ENCODE assay signal across 25 cellular contexts in genomic region chr7:158530800-158531609, GRCh38. TPM values are rescaled to one million over a fixed set of nuclear protein-coding genes. Genes with fewer than 3 reads are reported as not detected.
DNase-seq lines count a peak whose midpoint lies in the region; FAIRE-seq and TF ChIP-seq lines count a peak whose summit lies in the region.
"Had no signal": no experiment of that assay in that cellular context is flagged by ENCODE, and none has a peak within 500 bp of the region (broad histone marks: within the 10 kb centered on the region; RNA-seq: fewer than 3 reads in every experiment).

No MANE protein-coding gene starts in this region.

- H3K4me1 ChIP-seq in HEK293 (ENCODE audit: control insufficient read depth, insufficient read depth, low read length) (no peaks in the 10 kb centered on the region), endothelial cell of umbilical vein (ENCODE audit: control insufficient read depth, extremely low read depth, insufficient read depth, low read length) (no peaks in the 10 kb centered on the region)
- H3K4me1 ChIP-seq: esophagus muscularis mucosa, neural progenitor cell, right atrium auricular region, testis had no signal

- H3K9me3 ChIP-seq in HEK293 (ENCODE audit: control insufficient read depth, insufficient read depth, low read depth, low read length), result no peaks in the 10 kb centered on the region
- H3K9me3 ChIP-seq in endothelial cell of umbilical vein (replicated peaks; ENCODE audit: control insufficient read depth, insufficient read depth, low read length), result peaks cover 5% of the 10 kb centered on the region
- H3K9me3 ChIP-seq: esophagus muscularis mucosa, right atrium auricular region, testis had no signal

- CTCF ChIA-PET in HEK293 (lab: Yijun Ruan, JAX), result no interaction called here
- CTCF ChIA-PET in endothelial cell of umbilical vein (lab: Charles Lee), result no interaction called here

- dilution Hi-C loops in endothelial cell of umbilical vein (cut with MboI; ENCODE audit: extremely low pct_ligation_motif_present, low sequenced_read_pairs), result no loop called here

- DNase-seq in NCI-H510A treated with DMSO at 0.1 percent for 48 hours (lab: John Stamatoyannopoulos, UW) (peak; percentile 22), NCI-H510A (lab: John Stamatoyannopoulos, UW) (no peak), NCI-H345 treated with DMSO at 0.1 percent for 48 hours (lab: John Stamatoyannopoulos, UW; ENCODE audit: unreplicated experiment) (peak; percentile 16), endothelial cell of umbilical vein (ENCODE audit: low read depth, low spot score) (no peak), nucleus accumbens (lab: John Stamatoyannopoulos, UW) (no peak), chondrocyte (ENCODE audit: low spot score) (no peak), GM13976 (ENCODE audit: low spot score) (no peak)
- DNase-seq: activated CD4-positive, alpha-beta memory T cell treated with anti-CD3 and anti-CD28 coated beads for 36 hours; activated CD4-positive, alpha-beta T cell treated with anti-CD3 and anti-CD28 coated beads for 1 hour; activated naive CD4-positive, alpha-beta T cell treated with Interleukin-2 at 50 U/mL for 16 hours; CD4-positive, CD25-positive, alpha-beta regulatory T cell; dermis blood vessel endothelial cell; foreskin fibroblast; islet precursor cell; Karpas-422; NCI-H446; stimulated activated CD4-positive, alpha-beta T cell treated with anti-CD3 and anti-CD28 coated beads, Interleukin-1b, Interleukin-23, amount 100 ng/mL, for 48 hours; stimulated activated naive CD4-positive, alpha-beta T cell treated with Interleukin-2 at 50 U/mL for 16 hours; testis had no signal

- TF ChIP-seq POLR2A in endothelial cell of umbilical vein (IDR thresholded peaks at IDR 0.05; ENCODE audit: low read depth, low read length), result no peak

- peaks cover 4% of the 10 kb centered on the region for H3K9me3 Mint-ChIP-seq in chondrocyte (ENCODE audit: low read depth)

- H3K4me2 ChIP-seq in endothelial cell of umbilical vein (ENCODE audit: insufficient read depth, low read length), result no peak overlapping the region
- H3K4me2 ChIP-seq: neural progenitor cell had no signal

- H3K79me2 ChIP-seq in endothelial cell of umbilical vein (ENCODE audit: control insufficient read depth, insufficient read depth, low read length), result no peaks in the 10 kb centered on the region

- no peaks in the 10 kb centered on the region for H3K27me3 Mint-ChIP-seq in chondrocyte (ENCODE audit: low read depth)
- H3K27me3 Mint-ChIP-seq: CD4-positive, CD25-positive, alpha-beta regulatory T cell had no signal

- POLR2A ChIA-PET in HEK293 (lab: Yijun Ruan, JAX) (no interaction called here), endothelial cell of umbilical vein (lab: Charles Lee) (no interaction called here)

- TF ChIP-seq CTCF in HEK293 (tag by site-specific recombination; IDR thresholded peaks at IDR 0.05), result no peak
- TF ChIP-seq CTCF in endothelial cell of umbilical vein (IDR thresholded peaks at IDR 0.05; ENCODE audit: extremely low read depth in 1 of 2, insufficient read depth in 1 of 2, low read depth in 1 of 2, low read length in 2 of 2), result no peak
- TF ChIP-seq CTCF in chondrocyte (IDR thresholded peaks at IDR 0.05), result no peak
- TF ChIP-seq CTCF in GM13976 (IDR thresholded peaks at IDR 0.05; ENCODE audit: borderline replicate concordance, control extremely low read depth, extremely low read depth, insufficient read depth, missing control alignments), result no peak

- in situ Hi-C loops in GM13976 (cut with MboI; ENCODE audit: low sequenced_read_pairs, unreplicated experiment), result no loop called here

- H3K4me1 Mint-ChIP-seq in chondrocyte (ENCODE audit: low read depth), result no peaks in the 10 kb centered on the region
- H3K4me1 Mint-ChIP-seq: CD4-positive, CD25-positive, alpha-beta regulatory T cell; central memory CD8-positive, alpha-beta T cell had no signal

- no peak overlapping the region for H3K4me3 Mint-ChIP-seq in chondrocyte (ENCODE audit: unreplicated experiment)
- H3K4me3 Mint-ChIP-seq: activated CD4-positive, alpha-beta memory T cell treated with anti-CD3 and anti-CD28 coated beads for 36 hours; CD4-positive, CD25-positive, alpha-beta regulatory T cell; central memory CD8-positive, alpha-beta T cell; neural progenitor cell had no signal

- H3K36me3 ChIP-seq in HEK293 (ENCODE audit: control insufficient read depth in 2 of 2, insufficient read depth in 1 of 2, low read length in 2 of 2), result no peaks in the 10 kb centered on the region
- H3K36me3 ChIP-seq in endothelial cell of umbilical vein (ENCODE audit: control insufficient read depth in 2 of 2, extremely low read depth in 1 of 2, insufficient read depth in 2 of 2, low read length in 2 of 2), result no peaks in the 10 kb centered on the region
- H3K36me3 ChIP-seq: esophagus muscularis mucosa, neural progenitor cell, right atrium auricular region had no signal

- no peaks in the 10 kb centered on the region for H4K20me1 ChIP-seq in endothelial cell of umbilical vein (replicated peaks; ENCODE audit: control insufficient read depth, extremely low read depth, insufficient read depth, low read length)

- intact Hi-C loops in endothelial cell of umbilical vein (cut with micrococcal nuclease), result no loop called here

- no TSS peak for BruUV-seq in endothelial cell of umbilical vein (replicated peaks; lab: Mats Ljungman, UMichigan)

- H3K27ac Mint-ChIP-seq in chondrocyte (ENCODE audit: unreplicated experiment), result no peak overlapping the region
- H3K27ac Mint-ChIP-seq: activated CD4-positive, alpha-beta memory T cell treated with anti-CD3 and anti-CD28 coated beads for 36 hours; CD4-positive, CD25-positive, alpha-beta regulatory T cell; neural progenitor cell had no signal

- H3K27me3 ChIP-seq in endothelial cell of umbilical vein (ENCODE audit: control insufficient read depth in 2 of 2, insufficient read depth in 2 of 2, low read length in 2 of 2), result no peaks in the 10 kb centered on the region
- H3K27me3 ChIP-seq: neural progenitor cell, right atrium auricular region, testis had no signal

- no peak overlapping the region for H3K9ac ChIP-seq in endothelial cell of umbilical vein (replicated peaks; ENCODE audit: extremely low read depth, insufficient read depth, low read length)
- H3K9ac ChIP-seq: neural progenitor cell had no signal

- no peaks in the 10 kb centered on the region for H3K9me1 ChIP-seq in endothelial cell of umbilical vein (replicated peaks; ENCODE audit: control insufficient read depth, extremely low read depth, insufficient read depth, low read length)

- H3K36me3 Mint-ChIP-seq in chondrocyte (ENCODE audit: low read depth), result no peaks in the 10 kb centered on the region
- H3K36me3 Mint-ChIP-seq: activated CD4-positive, alpha-beta memory T cell treated with anti-CD3 and anti-CD28 coated beads for 36 hours; CD4-positive, CD25-positive, alpha-beta regulatory T cell; neural progenitor cell had no signal

- no peak overlapping the region for H3K4me3 ChIP-seq in HEK293 (ENCODE audit: low read depth, low read length)
- no peak overlapping the region for H3K4me3 ChIP-seq in endothelial cell of umbilical vein (replicated peaks in 1 of 3; ENCODE audit: insufficient read depth in 1 of 3, low read depth in 1 of 3, low read length in 3 of 3)
- H3K4me3 ChIP-seq: esophagus muscularis mucosa, neural progenitor cell, right atrium auricular region, testis had no signal

- FAIRE-seq in endothelial cell of umbilical vein (lab: Jason Lieb, UNC), result no peak
- FAIRE-seq: A204.1 had no signal

- H3K27ac ChIP-seq in HEK293 (ENCODE audit: extremely low read depth, low read depth, low read length), result no peak overlapping the region
- no peak overlapping the region for H3K27ac ChIP-seq in endothelial cell of umbilical vein (ENCODE audit: insufficient read depth, low read depth, low read length)
- H3K27ac ChIP-seq: esophagus muscularis mucosa, neural progenitor cell, right atrium auricular region, testis had no signal

- no peak overlapping the region for H2AFZ ChIP-seq in endothelial cell of umbilical vein (ENCODE audit: low read depth, low read length)
- H2AFZ ChIP-seq: neural progenitor cell had no signal

TF ChIP-seq in HEK293, 187 proteins besides CTCF, POLR2A, EP300 and RAD21:
- TF ChIP-seq ZIC2 (tag by site-specific recombination; IDR thresholded peaks at IDR 0.05) (0 out of 2 replicates have a peak, but pooled peaks have one; percentile 7), HOXD13 (CRISPR knock-in tag; IDR thresholded peaks at IDR 0.05; ENCODE audit: borderline replicate concordance) (no peak)

TF ChIP-seq in endothelial cell of umbilical vein, 7 proteins besides CTCF, POLR2A, EP300 and RAD21:
- TF ChIP-seq EZH2 (IDR thresholded peaks at IDR 0.05; ENCODE audit: borderline replicate concordance, low read depth, low read length, severe bottlenecking), result no peak
- peak; percentile 6 for TF ChIP-seq MAX (IDR thresholded peaks at IDR 0.05; ENCODE audit: insufficient read depth, insufficient read length)

RNA-seq across cellular contexts. Expression of gene PTPRN2, which starts 56.6 kb away (rescaled TPM):
- total RNA-seq in endothelial cell of umbilical vein (0.51 and 0.62 TPM in 2 replicates), chondrocyte (0.30 to 0.51 TPM (median 0.36 TPM) in 3 replicates)
- 0.78 and 0.88 TPM in 2 replicates for polyA plus RNA-seq in endothelial cell of umbilical vein
- 0.71 and 0.79 TPM in 2 replicates for polyA plus RNA-seq in endothelial cell of umbilical vein (2011; cell fraction: cytosol; rRNA removed)
- 0.30 and 0.34 TPM in 2 replicates for polyA plus RNA-seq in endothelial cell of umbilical vein (2011; cell fraction: nucleus; rRNA removed)
- polyA plus RNA-seq in endothelial cell of umbilical vein (2012), result 0.37 and 0.55 TPM in 2 replicates
- polyA minus RNA-seq in endothelial cell of umbilical vein, result 0.36 and 0.51 TPM in 2 replicates
- not detected for polyA minus RNA-seq in endothelial cell of umbilical vein (2011; cell fraction: cytosol; rRNA and poly(A)+ RNA removed)
- 0.14 and 0.34 TPM in 2 replicates for polyA minus RNA-seq in endothelial cell of umbilical vein (2011; cell fraction: nucleus; rRNA and poly(A)+ RNA removed)

Comparison
In these comparisons a context has a peak if more than half of its experiments do, and no peak if none do; other contexts are left out.
1. DNase-seq: peak in NCI-H510A treated with DMSO at 0.1 percent for 48 hours (single experiment) and NCI-H345 treated with DMSO at 0.1 percent for 48 hours (single experiment); none in NCI-H510A (single experiment), endothelial cell of umbilical vein (single experiment), nucleus accumbens (0 of 56), chondrocyte (single experiment) and GM13976 (single experiment).